9 cellular contexts compared by ENCODE assay signal in genomic region chr2:61018798-61019197, GRCh38. TPM values are rescaled to one million over a fixed set of nuclear protein-coding genes. Genes with fewer than 3 reads are reported as not detected.
DNase-seq lines count a peak whose midpoint lies in the region; TF ChIP-seq lines count a peak whose summit lies in the region.
"Had no signal": no experiment of that assay in that cellular context is flagged by ENCODE, and none has a peak within 500 bp of the region (broad histone marks: within the 10 kb centered on the region; RNA-seq: fewer than 3 reads in every experiment).

No MANE protein-coding gene starts in this region.

- TF ChIP-seq POLR2A in suprapubic skin (IDR thresholded peaks at IDR 0.05): no peak

- H3K9me3 ChIP-seq in suprapubic skin: peaks cover 3% of the 10 kb centered on the region

- peak overlapping the region; percentile 96 for H3K4me3 ChIP-seq in suprapubic skin

- H3K27ac ChIP-seq in suprapubic skin: no peak overlapping the region

- peak overlapping the region; percentile 99 for H3K4me3 Mint-ChIP-seq in activated CD4-positive, alpha-beta T cell treated with anti-CD3 and anti-CD28 coated beads, Interleukin-2, amount 10 ng/mL, durations not matched to agents 24 days and 14 days
- peak overlapping the region; percentile 98 for H3K4me3 Mint-ChIP-seq in activated T-helper 2 cell treated with anti-CD3 and anti-CD28 coated beads, Interferon-gamma antibody, Interleukin-2, Interleukin-4, amounts not matched to agents 10 μg/mL and 5 μg/mL and 100 μg/mL, durations not matched to agents 14 hours and 24 hours and 36 hours (ENCODE audit: low read depth)
- H3K4me3 Mint-ChIP-seq in immature natural killer cell: peak overlapping the region; percentile 96 to 99 (median 99)

- peaks cover 50% of the 10 kb centered on the region for H3K4me1 ChIP-seq in suprapubic skin

- no peak for DNase-seq in activated CD4-positive, alpha-beta T cell treated with anti-CD3 and anti-CD28 coated beads, Interleukin-2, amount 10 ng/mL, durations not matched to agents 24 days and 14 days
- DNase-seq in activated CD4-positive, alpha-beta T cell treated with anti-CD3 and anti-CD28 coated beads for 1 hour: no peak
- DNase-seq in activated T-helper 2 cell treated with anti-CD3 and anti-CD28 coated beads, Interferon-gamma antibody, Interleukin-2, Interleukin-4, amounts not matched to agents 10 μg/mL and 5 μg/mL and 100 μg/mL, durations not matched to agents 14 hours and 24 hours and 36 hours (ENCODE audit: low spot score): no peak
- no peak for DNase-seq in immature natural killer cell
- no peak for DNase-seq in suprapubic skin (ENCODE audit: low spot score in 2 of 2)
- DNase-seq in dedifferentiated amniotic fluid mesenchymal stem cell (ENCODE audit: extremely low spot score): no peak
- no peak for DNase-seq in NCI-H1048 (lab: John Stamatoyannopoulos, UW)
- DNase-seq in SK-N-DZ (ENCODE audit: low spot score): no peak
- DNase-seq: hippocampal formation had no signal

- TF ChIP-seq EP300 in suprapubic skin (IDR thresholded peaks at IDR 0.05): no peak

- H3K36me3 ChIP-seq in suprapubic skin: peaks cover 12% of the 10 kb centered on the region

- 30% methylated on average over 6 of the region's 6 CpGs for WGBS in suprapubic skin

- no peaks in the 10 kb centered on the region for H3K9me3 Mint-ChIP-seq in activated CD4-positive, alpha-beta T cell treated with anti-CD3 and anti-CD28 coated beads, Interleukin-2, amount 10 ng/mL, durations not matched to agents 24 days and 14 days
- no peaks in the 10 kb centered on the region for H3K9me3 Mint-ChIP-seq in activated T-helper 2 cell treated with anti-CD3 and anti-CD28 coated beads, Interferon-gamma antibody, Interleukin-2, Interleukin-4, amounts not matched to agents 10 μg/mL and 5 μg/mL and 100 μg/mL, durations not matched to agents 14 hours and 24 hours and 36 hours
- H3K9me3 Mint-ChIP-seq in immature natural killer cell: no peaks in the 10 kb centered on the region

- H3K4me1 Mint-ChIP-seq in activated CD4-positive, alpha-beta T cell treated with anti-CD3 and anti-CD28 coated beads, Interleukin-2, amount 10 ng/mL, durations not matched to agents 24 days and 14 days: peaks cover 30% of the 10 kb centered on the region
- H3K4me1 Mint-ChIP-seq in activated T-helper 2 cell treated with anti-CD3 and anti-CD28 coated beads, Interferon-gamma antibody, Interleukin-2, Interleukin-4, amounts not matched to agents 10 μg/mL and 5 μg/mL and 100 μg/mL, durations not matched to agents 14 hours and 24 hours and 36 hours (ENCODE audit: low read depth): peaks cover 29% of the 10 kb centered on the region
- H3K4me1 Mint-ChIP-seq in immature natural killer cell: peaks cover 45 to 75% of the 10 kb centered on the region in 2 donors

- TF ChIP-seq CTCF in suprapubic skin (IDR thresholded peaks at IDR 0.05): no peak

- no peaks in the 10 kb centered on the region for H3K27me3 ChIP-seq in suprapubic skin

- intact Hi-C loops in activated CD4-positive, alpha-beta T cell treated with anti-CD3 and anti-CD28 coated beads, Interleukin-2, amount 10 ng/mL, durations not matched to agents 24 days and 14 days (cut with micrococcal nuclease): loop anchor here (5.0 to 10.0 kb wide), 2 partner anchors 744 to 1286 kb away; no protein-coding TSS in a partner anchor
- intact Hi-C loops in activated T-helper 2 cell treated with anti-CD3 and anti-CD28 coated beads, Interferon-gamma antibody, Interleukin-2, Interleukin-4, amounts not matched to agents 10 μg/mL and 5 μg/mL and 100 μg/mL, durations not matched to agents 14 hours and 24 hours and 36 hours (cut with micrococcal nuclease): loop anchor here (5.0 kb wide), 1 partner anchor 211 kb away; no protein-coding TSS in a partner anchor

- H3K27me3 Mint-ChIP-seq in activated CD4-positive, alpha-beta T cell treated with anti-CD3 and anti-CD28 coated beads, Interleukin-2, amount 10 ng/mL, durations not matched to agents 24 days and 14 days: no peaks in the 10 kb centered on the region
- H3K27me3 Mint-ChIP-seq in activated T-helper 2 cell treated with anti-CD3 and anti-CD28 coated beads, Interferon-gamma antibody, Interleukin-2, Interleukin-4, amounts not matched to agents 10 μg/mL and 5 μg/mL and 100 μg/mL, durations not matched to agents 14 hours and 24 hours and 36 hours (ENCODE audit: low read depth): no peaks in the 10 kb centered on the region
- H3K27me3 Mint-ChIP-seq in immature natural killer cell (ENCODE audit: low read depth in 3 of 3): peaks cover 2 to 9% (median 4%) of the 10 kb centered on the region in 3 donors

- H3K27ac Mint-ChIP-seq in activated CD4-positive, alpha-beta T cell treated with anti-CD3 and anti-CD28 coated beads, Interleukin-2, amount 10 ng/mL, durations not matched to agents 24 days and 14 days: no peak overlapping the region
- peak overlapping the region; percentile 98 for H3K27ac Mint-ChIP-seq in activated T-helper 2 cell treated with anti-CD3 and anti-CD28 coated beads, Interferon-gamma antibody, Interleukin-2, Interleukin-4, amounts not matched to agents 10 μg/mL and 5 μg/mL and 100 μg/mL, durations not matched to agents 14 hours and 24 hours and 36 hours
- H3K27ac Mint-ChIP-seq in immature natural killer cell: peak overlapping the region; percentile 86 to 98 (median 94)

- H3K36me3 Mint-ChIP-seq in activated CD4-positive, alpha-beta T cell treated with anti-CD3 and anti-CD28 coated beads, Interleukin-2, amount 10 ng/mL, durations not matched to agents 24 days and 14 days (ENCODE audit: low read depth): peaks cover 29% of the 10 kb centered on the region
- H3K36me3 Mint-ChIP-seq in activated T-helper 2 cell treated with anti-CD3 and anti-CD28 coated beads, Interferon-gamma antibody, Interleukin-2, Interleukin-4, amounts not matched to agents 10 μg/mL and 5 μg/mL and 100 μg/mL, durations not matched to agents 14 hours and 24 hours and 36 hours (ENCODE audit: low read depth): peaks cover 31% of the 10 kb centered on the region
- H3K36me3 Mint-ChIP-seq in immature natural killer cell: peaks cover 2 to 19% (median 16%) of the 10 kb centered on the region in 3 donors

RNA-seq across cellular contexts. Expression of gene PUS10, which starts 0.7 kb away (rescaled TPM):
- total RNA-seq in activated CD4-positive, alpha-beta T cell treated with anti-CD3 and anti-CD28 coated beads, Interleukin-2, amount 10 ng/mL, durations not matched to agents 24 days and 14 days: 7.8 and 8.4 TPM in 2 replicates
- total RNA-seq in activated T-helper 2 cell treated with anti-CD3 and anti-CD28 coated beads, Interferon-gamma antibody, Interleukin-2, Interleukin-4, amounts not matched to agents 10 μg/mL and 5 μg/mL and 100 μg/mL, durations not matched to agents 14 hours and 24 hours and 36 hours: 7.4 TPM in 2 replicates
- 10 to 100 TPM in 1 of 3 donors, 1 to 10 TPM in 2; 3.8 to 12.6 (median 8.5) TPM for polyA plus RNA-seq in immature natural killer cell
- 10 to 100 TPM in 1 of 4 donors, 1 to 10 TPM in 3; 3.3 to 14.0 (median 6.6) TPM for total RNA-seq in suprapubic skin
- polyA plus RNA-seq in SK-N-DZ (2014; cell fraction: cytosol; rRNA removed): 6.1 and 10.5 TPM in 2 replicates
- polyA plus RNA-seq in SK-N-DZ (2014; cell fraction: nucleus; rRNA removed): 4.3 and 5.2 TPM in 2 replicates

RNA-seq across cellular contexts. Expression of gene PEX13, which starts 1.3 kb away (rescaled TPM):
- total RNA-seq in activated CD4-positive, alpha-beta T cell treated with anti-CD3 and anti-CD28 coated beads, Interleukin-2, amount 10 ng/mL, durations not matched to agents 24 days and 14 days: 18.8 and 19.7 TPM in 2 replicates
- total RNA-seq in activated T-helper 2 cell treated with anti-CD3 and anti-CD28 coated beads, Interferon-gamma antibody, Interleukin-2, Interleukin-4, amounts not matched to agents 10 μg/mL and 5 μg/mL and 100 μg/mL, durations not matched to agents 14 hours and 24 hours and 36 hours: 17.9 and 21.6 TPM in 2 replicates
- 10 to 100 TPM in 1 of 3 donors, 1 to 10 TPM in 2; 9.1 to 16.3 (median 9.7) TPM for polyA plus RNA-seq in immature natural killer cell
- 10 to 100 TPM; 29.5 to 39.2 (median 34.8) TPM for total RNA-seq in suprapubic skin
- 39.6 and 43.1 TPM in 2 replicates for polyA plus RNA-seq in SK-N-DZ (2014; cell fraction: cytosol; rRNA removed)
- 27.0 and 27.1 TPM in 2 replicates for polyA plus RNA-seq in SK-N-DZ (2014; cell fraction: nucleus; rRNA removed)

RNA-seq across cellular contexts. Expression of gene SANBR, which starts 46.9 kb away (rescaled TPM):
- total RNA-seq in activated CD4-positive, alpha-beta T cell treated with anti-CD3 and anti-CD28 coated beads, Interleukin-2, amount 10 ng/mL, durations not matched to agents 24 days and 14 days: 3.1 and 3.4 TPM in 2 replicates
- 8.2 and 9.4 TPM in 2 replicates for total RNA-seq in activated T-helper 2 cell treated with anti-CD3 and anti-CD28 coated beads, Interferon-gamma antibody, Interleukin-2, Interleukin-4, amounts not matched to agents 10 μg/mL and 5 μg/mL and 100 μg/mL, durations not matched to agents 14 hours and 24 hours and 36 hours
- 1 to 10 TPM; 1.3 to 2.3 (median 1.4) TPM for polyA plus RNA-seq in immature natural killer cell
- total RNA-seq in suprapubic skin: 1 to 10 TPM; 2.7 to 7.9 (median 4.0) TPM
- 12.9 and 13.6 TPM in 2 replicates for polyA plus RNA-seq in SK-N-DZ (2014; cell fraction: cytosol; rRNA removed)
- 17.5 and 25.1 TPM in 2 replicates for polyA plus RNA-seq in SK-N-DZ (2014; cell fraction: nucleus; rRNA removed)
